In genomic region chr5:78361226-78361993, GRCh38 we compare ENCODE assay signal across 8 cellular contexts. TPM values are rescaled to one million over a fixed set of nuclear protein-coding genes. Genes with fewer than 3 reads are reported as not detected.
DNase-seq lines count a peak whose midpoint lies in the region; ATAC-seq and TF ChIP-seq lines count a peak whose summit lies in the region.

No MANE protein-coding gene starts in this region.

- H3K27ac ChIP-seq in prostate gland, result peak overlapping the region; percentile 90 to 92

- intact Hi-C loops in Calu3 (cut with micrococcal nuclease; ENCODE audit: unreplicated experiment), result loop anchor here (2.0 to 5.0 kb wide), 2 partner anchors 67 to 106 kb away; partner anchors contain the start of gene AP3B1
- intact Hi-C loops in prostate gland (cut with DNase I), result no loop called here

- no TSS peak for BruUV-seq in Calu3 (replicated peaks; lab: Mats Ljungman, UMichigan)

- H3K4me1 Mint-ChIP-seq in Calu3 (ENCODE audit: low read depth, unreplicated experiment), result peaks cover 48% of the 10 kb centered on the region

- CTCF ChIA-PET in Calu3 (lab: Charles Lee), result interaction anchor here (0.6 to 2.1 kb wide), 6 partner anchors 10 to 88 kb away, joined by 3 to 11 read pairs (median 4); partner anchors contain the start of gene AP3B1

- no peaks in the 10 kb centered on the region for H3K9me3 ChIP-seq in prostate gland

- peaks cover 5% of the 10 kb centered on the region for H3K4me1 ChIP-seq in prostate gland (replicated peaks)

- no peak for TF ChIP-seq POLR2A in prostate gland (IDR thresholded peaks at IDR 0.05)

- H3K27me3 Mint-ChIP-seq in Calu3 (ENCODE audit: unreplicated experiment), result no peaks in the 10 kb centered on the region

- no peaks in the 10 kb centered on the region for H3K9me3 Mint-ChIP-seq in Calu3 (ENCODE audit: low read depth, unreplicated experiment)

- peak; percentile 35 for DNase-seq in Calu3
- peak; percentile 51 for DNase-seq in NCI-H774 (lab: John Stamatoyannopoulos, UW)
- peak; percentile 83 for DNase-seq in amniotic epithelial cell (ENCODE audit: low read depth)
- DNase-seq in hepatic stellate cell (ENCODE audit: low spot score), result peak; percentile 42
- DNase-seq in prostate gland (ENCODE audit: low spot score), result peak; percentile 58
- DNase-seq in activated CD4-positive, CD25-positive, alpha-beta regulatory T cell (lab: John Stamatoyannopoulos, UW), result no peak

- peak; percentile 1 for ATAC-seq in HG03108 (IDR thresholded peaks at IDR 0.05; ENCODE audit: unreplicated experiment)
- no peak for ATAC-seq in GM19395 (IDR thresholded peaks at IDR 0.05; ENCODE audit: unreplicated experiment)

- peak overlapping the region; percentile 93 to 96 for H3K4me3 ChIP-seq in prostate gland

- H3K27me3 ChIP-seq in prostate gland (replicated peaks; ENCODE audit: insufficient read depth), result no peaks in the 10 kb centered on the region

- peak overlapping the region; percentile 92 for H3K4me3 Mint-ChIP-seq in Calu3 (ENCODE audit: low read depth, unreplicated experiment)

- 3% methylated on average over 15 of the region's 15 CpGs for WGBS in prostate gland

- TF ChIP-seq CTCF in Calu3 (IDR thresholded peaks at IDR 0.05; ENCODE audit: unreplicated experiment) (peak; percentile 15), prostate gland (IDR thresholded peaks at IDR 0.05) (peak in 1 of 4 experiments; percentile 9)

- H3K36me3 Mint-ChIP-seq in Calu3 (ENCODE audit: insufficient read depth, unreplicated experiment), result peaks cover 38% of the 10 kb centered on the region

- no peaks in the 10 kb centered on the region for H3K36me3 ChIP-seq in prostate gland

- H3K27ac Mint-ChIP-seq in Calu3 (ENCODE audit: unreplicated experiment), result peak overlapping the region; percentile 93

RNA-seq across cellular contexts. Expression of gene SCAMP1, which starts 1.0 kb away (rescaled TPM):
- total RNA-seq in Calu3 (2022), result 59.5 and 62.2 TPM in 2 replicates
- total RNA-seq in prostate gland, result 10 to 100 TPM; 39.0 to 41.0 TPM

Comparison
In these comparisons a context has a peak if more than half of its experiments do, and no peak if none do; other contexts are left out.
1. DNase-seq: peak in Calu3 (single experiment), NCI-H774 (single experiment), amniotic epithelial cell (single experiment), hepatic stellate cell (single experiment) and prostate gland (single experiment); none in activated CD4-positive, CD25-positive, alpha-beta regulatory T cell (0 of 4).